ENCODE assay signal across 1 cellular context in genomic region chr2:180006781-180007579, GRCh38.
TF ChIP-seq lines count a peak whose summit lies in the region.

CWC22 (minus strand) TSS chr2:180007297; CDS start chr2:179993341, 13,956 bp downstream.

TF ChIP-seq in GM12878, 131 proteins besides CTCF, POLR2A, EP300 and RAD21 (continued from another document and continues in another):
- TF ChIP-seq SPI1 (IDR thresholded peaks at IDR 0.05; ENCODE audit: borderline replicate concordance, insufficient read depth, low read depth, low read length), result peak; percentile 59; the same call in 1 of the 2 replicates
- no peak for TF ChIP-seq CEBPB (IDR thresholded peaks at IDR 0.05; ENCODE audit: borderline replicate concordance in 1 of 2, low read depth in 2 of 2, low read length in 2 of 2)
- TF ChIP-seq POU2F2 (IDR thresholded peaks at IDR 0.05; ENCODE audit: borderline replicate concordance, low read depth, low read length), result no peak
- TF ChIP-seq IRF3 (IDR thresholded peaks at IDR 0.05), result no peak
- peak; percentile 39 for TF ChIP-seq KLF5 (IDR thresholded peaks at IDR 0.05; ENCODE audit: partially characterized antibody)
- TF ChIP-seq E2F4 (IDR thresholded peaks at IDR 0.05; ENCODE audit: low read depth, low read length), result 0 out of 2 replicates have a peak, but pooled peaks have one; percentile 30
- peak; percentile 13; the same call in 1 of the 2 replicates for TF ChIP-seq RUNX3 (IDR thresholded peaks at IDR 0.05; ENCODE audit: low read length)
- 0 out of 2 replicates have a peak, but pooled peaks have one; percentile 29 for TF ChIP-seq ESRRA (IDR thresholded peaks at IDR 0.05; ENCODE audit: low read length)
- peak; percentile 92 for TF ChIP-seq NBN (IDR thresholded peaks at IDR 0.05)
- peak; percentile 97 for TF ChIP-seq GABPA (IDR thresholded peaks at IDR 0.05; ENCODE audit: low read depth)
- TF ChIP-seq FOXM1 (IDR thresholded peaks at IDR 0.05; ENCODE audit: low read depth, low read length), result no peak
- no peak for TF ChIP-seq EGR1 (IDR thresholded peaks at IDR 0.05; ENCODE audit: borderline replicate concordance in 1 of 2, low read depth in 2 of 2, low read length in 2 of 2)
- peak; percentile 61; the same call in 1 of the 2 replicates for TF ChIP-seq MTA2 (IDR thresholded peaks at IDR 0.05; ENCODE audit: low read depth)
- TF ChIP-seq SIN3A (IDR thresholded peaks at IDR 0.05; ENCODE audit: low read depth, low read length), result no peak; the same call in 1 of the 2 replicates
- TF ChIP-seq CBX3 (IDR thresholded peaks at IDR 0.05; ENCODE audit: borderline replicate concordance, low read depth), result no peak
- no peak for TF ChIP-seq NFIC (IDR thresholded peaks at IDR 0.05; ENCODE audit: low read depth, low read length)
- TF ChIP-seq E4F1 (IDR thresholded peaks at IDR 0.05; ENCODE audit: borderline replicate concordance, partially characterized antibody), result peak; percentile 55
- TF ChIP-seq SMARCA5 (IDR thresholded peaks at IDR 0.05), result 0 out of 2 replicates have a peak, but pooled peaks have one; percentile 39
- peak; percentile 93 for TF ChIP-seq ELK1 (IDR thresholded peaks at IDR 0.05; ENCODE audit: low read depth, low read length)
- peak; percentile 98 for TF ChIP-seq CREB1 (IDR thresholded peaks at IDR 0.05; ENCODE audit: low read depth)
- peak; percentile 97 for TF ChIP-seq ZBTB40 (IDR thresholded peaks at IDR 0.05; ENCODE audit: borderline replicate concordance)
- TF ChIP-seq YY1 (IDR thresholded peaks at IDR 0.05; ENCODE audit: low read depth, low read length), result peak; percentile 98
- peak; percentile 22 for TF ChIP-seq SMAD1 (IDR thresholded peaks at IDR 0.05; ENCODE audit: low read depth, partially characterized antibody)
- no peak for TF ChIP-seq CHD1 (IDR thresholded peaks at IDR 0.05; ENCODE audit: low read depth, low read length)
- no peak; the same call in 1 of the 2 replicates for TF ChIP-seq CHD2 (IDR thresholded peaks at IDR 0.05; ENCODE audit: borderline replicate concordance, low read depth, low read length)
- peak; percentile 83 for TF ChIP-seq RELB (IDR thresholded peaks at IDR 0.05; ENCODE audit: low read depth)
- TF ChIP-seq RELA (IDR thresholded peaks at IDR 0.05; ENCODE audit: borderline replicate concordance, partially characterized antibody), result peak; percentile 68
- TF ChIP-seq SUZ12 (IDR thresholded peaks at IDR 0.05; ENCODE audit: unreplicated experiment), result no peak
- TF ChIP-seq BACH1 (IDR thresholded peaks at IDR 0.05; ENCODE audit: borderline replicate concordance), result no peak
- TF ChIP-seq PML (IDR thresholded peaks at IDR 0.05; ENCODE audit: low read length), result peak; percentile 94
- peak; percentile 48; the same call in 1 of the 2 replicates for TF ChIP-seq ATF2 (IDR thresholded peaks at IDR 0.05; ENCODE audit: low read length)
- peak; percentile 87 for TF ChIP-seq ATF7 (IDR thresholded peaks at IDR 0.05; ENCODE audit: low read depth)
- peak; percentile 85 for TF ChIP-seq POLR2AphosphoS5 (IDR thresholded peaks at IDR 0.05; ENCODE audit: low read length)
- 0 out of 2 replicates have a peak, but pooled peaks have one; percentile 56 for TF ChIP-seq ASH2L (IDR thresholded peaks at IDR 0.05; ENCODE audit: borderline replicate concordance, low read depth)
- TF ChIP-seq NR2C1 (IDR thresholded peaks at IDR 0.05), result peak; percentile 57
- no peak for TF ChIP-seq HDGF (IDR thresholded peaks at IDR 0.05)
- TF ChIP-seq SKIL (IDR thresholded peaks at IDR 0.05; ENCODE audit: low read depth, poor library complexity, severe bottlenecking), result peak; percentile 43
- 0 out of 2 replicates have a peak, but pooled peaks have one; percentile 50 for TF ChIP-seq CBX5 (IDR thresholded peaks at IDR 0.05; ENCODE audit: low read depth)
- TF ChIP-seq KAT2A (conservative IDR thresholded peaks at IDR 0.05; ENCODE audit: control insufficient read depth, low read depth, low read length), result no peak
- peak; percentile 48; the same call in 1 of the 2 replicates for TF ChIP-seq FOXK2 (IDR thresholded peaks at IDR 0.05)
- no peak for TF ChIP-seq MYC (IDR thresholded peaks at IDR 0.05; ENCODE audit: insufficient read depth, insufficient read length, insufficient replicate concordance, low read length, severe bottlenecking)
- TF ChIP-seq PAX8 (IDR thresholded peaks at IDR 0.05), result peak; percentile 78
- no peak for TF ChIP-seq HDAC6 (IDR thresholded peaks at IDR 0.05; ENCODE audit: unreplicated experiment)
- TF ChIP-seq RBBP5 (conservative IDR thresholded peaks at IDR 0.05), result 0 out of 2 replicates have a peak, but pooled peaks have one; percentile 71
